In genomic region chr11:99370557-99371200, GRCh38 we compare ENCODE assay signal across 9 cellular contexts.
DNase-seq lines count a peak whose midpoint lies in the region; ATAC-seq and TF ChIP-seq lines count a peak whose summit lies in the region.
"Had no signal": no experiment of that assay in that cellular context is flagged by ENCODE, and none has a peak within 500 bp of the region (broad histone marks: within the 10 kb centered on the region; RNA-seq: fewer than 3 reads in every experiment).

No MANE protein-coding gene starts in this region.

- H3K4me3 ChIP-seq in fibroblast of lung (replicated peaks in 1 of 4; ENCODE audit: control extremely low read depth in 1 of 4, insufficient read depth in 1 of 4, low read depth in 3 of 4, low read length in 4 of 4): no peak overlapping the region
- H3K4me3 ChIP-seq in neural cell (ENCODE audit: low read length): no peak overlapping the region
- no peak overlapping the region for H3K4me3 ChIP-seq in esophagus squamous epithelium

- 0 to 11% methylated on average over 3 to 4 of the region's 4 CpGs for WGBS in esophagus squamous epithelium, 2 donors

- TF ChIP-seq EP300 in neural cell (conservative IDR thresholded peaks at IDR 0.05; ENCODE audit: poor library complexity, severe bottlenecking): no peak

- H4K20me1 ChIP-seq in fibroblast of lung (ENCODE audit: control insufficient read depth, extremely low read depth, insufficient read depth, low read length) (no peaks in the 10 kb centered on the region), neural cell (ENCODE audit: insufficient read depth) (no peaks in the 10 kb centered on the region)

- no peak overlapping the region for H3K9ac ChIP-seq in fibroblast of lung (ENCODE audit: insufficient read depth, low read length)
- no peak overlapping the region for H3K9ac ChIP-seq in neural cell (ENCODE audit: low read length)

- H3K27ac ChIP-seq in fibroblast of lung (ENCODE audit: insufficient read depth, low read length) (no peak overlapping the region), neural cell (ENCODE audit: low read length) (no peak overlapping the region), esophagus squamous epithelium (no peak overlapping the region)

- H3K27me3 ChIP-seq in fibroblast of lung (ENCODE audit: control insufficient read depth, insufficient read depth, low read length) (no peaks in the 10 kb centered on the region), neural cell (ENCODE audit: insufficient read depth, low read depth, low read length) (peaks cover 19% of the 10 kb centered on the region), esophagus squamous epithelium (no peaks in the 10 kb centered on the region)

- no peak for ATAC-seq in GM21723 (IDR thresholded peaks at IDR 0.05; ENCODE audit: unreplicated experiment)

- TF ChIP-seq RAD21 in neural cell (conservative IDR thresholded peaks at IDR 0.05): no peak

- TF ChIP-seq CTCF in fibroblast of lung (conservative IDR thresholded peaks at IDR 0.05 in 1 of 2, IDR thresholded peaks at IDR 0.05 in 1 of 2; ENCODE audit: low read depth in 1 of 2, low read length in 2 of 2): no peak
- TF ChIP-seq CTCF in neural cell (IDR thresholded peaks at IDR 0.05; ENCODE audit: poor library complexity, severe bottlenecking): no peak
- TF ChIP-seq CTCF in esophagus squamous epithelium (IDR thresholded peaks at IDR 0.05): no peak

- no peaks in the 10 kb centered on the region for H3K9me2 ChIP-seq in neural cell (ENCODE audit: insufficient read depth, low read length)

- intact Hi-C loops in esophagus squamous epithelium (cut with DNase I): no loop called here

- H3K9me3 ChIP-seq in fibroblast of lung (ENCODE audit: control insufficient read depth, insufficient read depth, low read depth, low read length): no peaks in the 10 kb centered on the region
- H3K9me3 ChIP-seq in neural cell (ENCODE audit: low read length): no peaks in the 10 kb centered on the region
- no peaks in the 10 kb centered on the region for H3K9me3 ChIP-seq in esophagus squamous epithelium

- H3F3A ChIP-seq in neural cell (ENCODE audit: insufficient read depth, low read length, poor library complexity, severe bottlenecking): no peaks in the 10 kb centered on the region

- H3K4me2 ChIP-seq in fibroblast of lung (ENCODE audit: extremely low read depth, insufficient read depth, low read length) (peak overlapping the region; percentile 25), neural cell (ENCODE audit: low read length) (no peak overlapping the region)

- H3K4me1 ChIP-seq in fibroblast of lung (ENCODE audit: control insufficient read depth, extremely low read depth, insufficient read depth, low read length): no peaks in the 10 kb centered on the region
- H3K4me1 ChIP-seq in esophagus squamous epithelium: no peaks in the 10 kb centered on the region

- H3K79me2 ChIP-seq in fibroblast of lung (ENCODE audit: control insufficient read depth, insufficient read depth, low read length) (no peaks in the 10 kb centered on the region), neural cell (replicated peaks; ENCODE audit: insufficient read depth, low read length) (no peaks in the 10 kb centered on the region)

- H3K36me3 ChIP-seq in fibroblast of lung (ENCODE audit: control insufficient read depth, insufficient read depth, low read length) (no peaks in the 10 kb centered on the region), neural cell (ENCODE audit: insufficient read depth, low read length) (no peaks in the 10 kb centered on the region), esophagus squamous epithelium (no peaks in the 10 kb centered on the region)

- no peak overlapping the region for H2AFZ ChIP-seq in fibroblast of lung (ENCODE audit: low read length)
- no peak overlapping the region for H2AFZ ChIP-seq in neural cell (ENCODE audit: low read depth, low read length)

- peak; percentile 96 for DNase-seq in DMS53 treated with DMSO at 0.1 percent for 48 hours (lab: John Stamatoyannopoulos, UW; ENCODE audit: unreplicated experiment)
- peak; percentile 98 for DNase-seq in NCI-H2171 treated with DMSO at 0.1 percent for 48 hours (lab: John Stamatoyannopoulos, UW)
- DNase-seq in fibroblast of lung (ENCODE audit: low read depth in 2 of 2): peak; percentile 65 to 88
- DNase-seq in activated CD4-positive, alpha-beta T cell treated with anti-CD3 and anti-CD28 coated beads for 48 hours: no peak
- DNase-seq in esophagus squamous epithelium (lab: John Stamatoyannopoulos, UW): no peak
- DNase-seq in NK-92 treated with Interleukin-12 subunit alpha and Interleukin-12 subunit beta, amount 100 ng/mL, for 24 hours (lab: John Stamatoyannopoulos, UW): no peak
- DNase-seq: activated T-cell treated with anti-CD3 and anti-CD28 coated beads, Interleukin-2, amount 50 U/mL, for 1 hour had no signal

- TF ChIP-seq POLR2A in esophagus squamous epithelium (IDR thresholded peaks at IDR 0.05): no peak

TF ChIP-seq in neural cell, 6 proteins besides CTCF, POLR2A, EP300 and RAD21:
- no peak for TF ChIP-seq EZH2 (IDR thresholded peaks at IDR 0.05; ENCODE audit: borderline replicate concordance, insufficient read depth, low read length, poor library complexity, severe bottlenecking)
- TF ChIP-seq REST (IDR thresholded peaks at IDR 0.05; ENCODE audit: borderline replicate concordance): peak; percentile 47

Comparison
In these comparisons a context has a peak if more than half of its experiments do, and no peak if none do; other contexts are left out.
1. DNase-seq: peak in DMS53 treated with DMSO at 0.1 percent for 48 hours (single experiment), NCI-H2171 treated with DMSO at 0.1 percent for 48 hours (single experiment) and fibroblast of lung (2 of 2); none in activated CD4-positive, alpha-beta T cell treated with anti-CD3 and anti-CD28 coated beads for 48 hours (single experiment), esophagus squamous epithelium (single experiment) and NK-92 treated with Interleukin-12 subunit alpha and Interleukin-12 subunit beta, amount 100 ng/mL, for 24 hours (single experiment).